ENCODE assay signal across 8 cellular contexts in genomic region chr7:50792342-50793114, GRCh38. TPM values are rescaled to one million over a fixed set of nuclear protein-coding genes. Genes with fewer than 3 reads are reported as not detected.
DNase-seq lines count a peak whose midpoint lies in the region; ATAC-seq, FAIRE-seq and TF ChIP-seq lines count a peak whose summit lies in the region.

No MANE protein-coding gene starts in this region.

- no TSS peak for BruUV-seq in HepG2 (replicated peaks; lab: Mats Ljungman, UMichigan)

- peak; percentile 11; the same call in 2 of the 3 replicates for ATAC-seq in HepG2

- H2AFZ ChIP-seq in HepG2 (ENCODE audit: low read length), result no peak overlapping the region

- no peak for FAIRE-seq in HepG2 (lab: Jason Lieb, UNC)

- TF ChIP-seq CTCF in HepG2 (CRISPR knock-in tag; IDR thresholded peaks at IDR 0.05), result no peak

- intact Hi-C loops in HepG2 (cut with micrococcal nuclease; ENCODE audit: unreplicated experiment), result loop anchor here (2.0 to 5.0 kb wide), 2 partner anchors 75 to 96 kb away; no protein-coding TSS in a partner anchor

- peak; percentile 7 to 14 for DNase-seq in NOMO-1 (lab: John Stamatoyannopoulos, UW; ENCODE audit: unreplicated experiment in 2 of 2)
- no peak for DNase-seq in NOMO-1 treated with dmso at 0.1 percent for 144 hours (lab: John Stamatoyannopoulos, UW; ENCODE audit: unreplicated experiment)
- peak; percentile 72 for DNase-seq in SIG-M5 treated with dmso at 0.1 percent for 504 hours (lab: John Stamatoyannopoulos, UW; ENCODE audit: unreplicated experiment)
- peak; percentile 46 for DNase-seq in dedifferentiated amniotic fluid mesenchymal stem cell (ENCODE audit: extremely low spot score)
- DNase-seq in HepG2 (ENCODE audit: low spot score), result no peak
- no peak for DNase-seq in inferior parietal cortex (ENCODE audit: extremely low spot score)
- DNase-seq in germinal center (ENCODE audit: low spot score), result no peak

- H3K27me3 ChIP-seq in HepG2 (ENCODE audit: control insufficient read depth in 1 of 2, insufficient read depth in 2 of 2, low read length in 2 of 2) (peaks cover 2 to 30% of the 10 kb centered on the region in 2 experiments; a peak in 4 of 5 replicates), thymus (ENCODE audit: control insufficient read depth, insufficient read depth) (peaks cover 43% of the 10 kb centered on the region)

- no peak overlapping the region for H3K27ac ChIP-seq in HepG2 (ENCODE audit: extremely low read length, insufficient read depth, low read length)
- no peak overlapping the region for H3K27ac ChIP-seq in thymus (ENCODE audit: low read depth)

- no peak for TF ChIP-seq RAD21 in HepG2 (CRISPR knock-in tag; IDR thresholded peaks at IDR 0.05)

- WGBS in HepG2 (ENCODE audit: low lambda C conversion rate), result 13% methylated on average over 24 of the region's 91 CpGs
- 2% methylated on average over 91 of the region's 91 CpGs for WGBS in thymus

- in situ Hi-C loops in HepG2 (cut with HindIII; ENCODE audit: extremely low pct_ligation_motif_present, low pct_unique_long_range_greater_than_20kb), result no loop called here

- H3K9me3 ChIP-seq in HepG2 (ENCODE audit: low read length) (peaks cover 13% of the 10 kb centered on the region), thymus (ENCODE audit: control insufficient read depth) (peaks cover 1% of the 10 kb centered on the region)

- peak overlapping the region; percentile 37; the same call in 1 of the 2 replicates for H3K9ac ChIP-seq in HepG2 (ENCODE audit: insufficient read depth, low read depth, low read length)

- TF ChIP-seq EP300 in HepG2 (IDR thresholded peaks at IDR 0.05; ENCODE audit: low read depth in 2 of 2, low read length in 2 of 2), result no peak
- TF ChIP-seq EP300 in HepG2 (CRISPR knock-in tag; IDR thresholded peaks at IDR 0.05; ENCODE audit: borderline replicate concordance), result no peak

- CTCF ChIA-PET in HepG2 (lab: Yijun Ruan, JAX; ENCODE audit: low intra/inter-chr PET ratio, low total read pairs), result no interaction called here

- TF ChIP-seq POLR2A in HepG2 (IDR thresholded peaks at IDR 0.05; ENCODE audit: insufficient read depth in 1 of 2, low read depth in 2 of 2, low read length in 2 of 2), result no peak

- 0 out of 2 replicates have a peak, but pooled peaks cover 4% of the 10 kb centered on the region for H4K20me1 ChIP-seq in HepG2 (ENCODE audit: insufficient read depth, low read length)

- POLR2A ChIA-PET in HepG2 (lab: Yijun Ruan, JAX), result no interaction called here

- H3K4me1 ChIP-seq in HepG2 (ENCODE audit: insufficient read depth, low read length) (peaks cover 18% of the 10 kb centered on the region), thymus (ENCODE audit: control insufficient read depth, insufficient read depth, low read length) (peaks cover 3% of the 10 kb centered on the region)

- H3K4me3 ChIP-seq in HepG2 (replicated peaks in 1 of 3; ENCODE audit: insufficient read depth in 1 of 3, low read depth in 2 of 3, low read length in 3 of 3) (peak overlapping the region; percentile 45 to 76 (median 70)), thymus (ENCODE audit: low read length) (peak overlapping the region; percentile 60)

- peak overlapping the region; percentile 72 for H3K4me2 ChIP-seq in HepG2 (ENCODE audit: low read depth, low read length)

- H3K36me3 ChIP-seq in HepG2 (replicated peaks in 1 of 2; ENCODE audit: control insufficient read depth in 1 of 2, insufficient read depth in 2 of 2, low read length in 2 of 2) (no peaks in the 10 kb centered on the region), thymus (ENCODE audit: control insufficient read depth, insufficient read depth) (no peaks in the 10 kb centered on the region)

- peaks cover 3% of the 10 kb centered on the region for H3K79me2 ChIP-seq in HepG2 (ENCODE audit: insufficient read depth, low read length)

TF ChIP-seq in HepG2, 621 proteins besides CTCF, POLR2A, EP300 and RAD21 (continues in another document):
- 0 out of 2 replicates have a peak, but pooled peaks have one; percentile 23 for TF ChIP-seq ZNF800 (CRISPR knock-in tag; IDR thresholded peaks at IDR 0.05)
- no peak; the same call in 1 of the 2 replicates for TF ChIP-seq EZH2 (conservative IDR thresholded peaks at IDR 0.05; ENCODE audit: low read depth, low read length)
- TF ChIP-seq ISX (CRISPR knock-in tag; conservative IDR thresholded peaks at IDR 0.05), result no peak
- no peak for TF ChIP-seq CHD2 (IDR thresholded peaks at IDR 0.05; ENCODE audit: low read depth, low read length)
- peak; percentile 72 for TF ChIP-seq ZNF777 (CRISPR knock-in tag; IDR thresholded peaks at IDR 0.05)
- TF ChIP-seq MTERF4 (CRISPR knock-in tag; IDR thresholded peaks at IDR 0.05), result no peak
- TF ChIP-seq REL (CRISPR knock-in tag; conservative IDR thresholded peaks at IDR 0.05), result no peak
- TF ChIP-seq ARID5B (CRISPR knock-in tag; IDR thresholded peaks at IDR 0.05), result no peak
- TF ChIP-seq ZFYVE20 (CRISPR knock-in tag; IDR thresholded peaks at IDR 0.05; ENCODE audit: borderline replicate concordance, low read depth), result no peak

RNA-seq across cellular contexts. Expression of gene GRB10, which starts 9.8 kb away (rescaled TPM):
- 6.8 and 8.3 TPM in 2 replicates for total RNA-seq in HepG2 (2016; rRNA removed; fragmentation: Illumina TruSeq; extraction: Trizol)
- total RNA-seq in HepG2 (2016; cell fraction: cytosol; rRNA removed; fragmentation: Illumina TruSeq; extraction: Trizol; ENCODE audit: low read depth), result 5.3 and 6.7 TPM in 2 replicates
- 6.0 and 6.8 TPM in 2 replicates for total RNA-seq in HepG2 (2016; cell fraction: insoluble cytoplasmic fraction; rRNA removed; fragmentation: Illumina TruSeq; extraction: Trizol)
- total RNA-seq in HepG2 (2016; cell fraction: membrane; rRNA removed; fragmentation: Illumina TruSeq; extraction: Trizol), result 5.8 and 7.2 TPM in 2 replicates
- total RNA-seq in HepG2 (2016; cell fraction: nucleus; rRNA removed; fragmentation: Illumina TruSeq; extraction: Trizol), result 9.6 and 9.8 TPM in 2 replicates
- polyA plus RNA-seq in HepG2 (2011; rRNA removed) (4.0 and 5.6 TPM in 2 replicates), thymus (7.8 TPM)
- polyA plus RNA-seq in HepG2 (2011; cell fraction: cytosol; rRNA removed), result 3.2 and 4.2 TPM in 2 replicates
- 10.8 and 14.7 TPM in 2 replicates for polyA plus RNA-seq in HepG2 (2011; cell fraction: nucleus; rRNA removed)
- polyA plus RNA-seq in HepG2 (2012), result 5.0 and 10.6 TPM in 2 replicates
- 2.0 and 2.5 TPM in 2 replicates for polyA plus RNA-seq in HepG2 (2016; cell fraction: cytosol; fragmentation: Illumina TruSeq; extraction: Trizol; ENCODE audit: low read depth)
- polyA plus RNA-seq in HepG2 (2016; cell fraction: insoluble cytoplasmic fraction; fragmentation: Illumina TruSeq; extraction: Trizol; ENCODE audit: low read depth), result 5.9 and 7.3 TPM in 2 replicates
- 3.6 and 4.4 TPM in 2 replicates for polyA plus RNA-seq in HepG2 (2016; cell fraction: membrane; fragmentation: Illumina TruSeq; extraction: Trizol; ENCODE audit: low read depth)
- polyA plus RNA-seq in HepG2 (2016; cell fraction: nucleus; fragmentation: Illumina TruSeq; extraction: Trizol; ENCODE audit: insufficient read depth, low read depth), result 13.4 and 14.4 TPM in 2 replicates
- polyA minus RNA-seq in HepG2 (2011; rRNA and poly(A)+ RNA removed; ENCODE audit: low replicate concordance), result 14.7 and 40.4 TPM in 2 replicates
- 7.3 and 9.2 TPM in 2 replicates for polyA minus RNA-seq in HepG2 (2011; cell fraction: cytosol; rRNA and poly(A)+ RNA removed)
- 26.9 and 31.1 TPM in 2 replicates for polyA minus RNA-seq in HepG2 (2011; cell fraction: nucleus; rRNA and poly(A)+ RNA removed)

Comparison
In these comparisons a context has a peak if more than half of its experiments do, and no peak if none do; other contexts are left out.
1. DNase-seq: peak in NOMO-1 (2 of 2), SIG-M5 treated with dmso at 0.1 percent for 504 hours (single experiment) and dedifferentiated amniotic fluid mesenchymal stem cell (single experiment); none in NOMO-1 treated with dmso at 0.1 percent for 144 hours (single experiment), HepG2 (single experiment), inferior parietal cortex (single experiment) and germinal center (single experiment).